15 cellular contexts compared by ENCODE assay signal in genomic region chr14:93082576-93083001, GRCh38. TPM values are rescaled to one million over a fixed set of nuclear protein-coding genes. Genes with fewer than 3 reads are reported as not detected.
DNase-seq lines count a peak whose midpoint lies in the region; ATAC-seq, FAIRE-seq and TF ChIP-seq lines count a peak whose summit lies in the region.
"Had no signal": no experiment of that assay in that cellular context is flagged by ENCODE, and none has a peak within 500 bp of the region (broad histone marks: within the 10 kb centered on the region; RNA-seq: fewer than 3 reads in every experiment).

No MANE protein-coding gene starts in this region.

- H3K4me3 Mint-ChIP-seq in memory B cell, result no peak overlapping the region

- H3K4me2 ChIP-seq in GM12878 (ENCODE audit: control insufficient read depth, insufficient read depth), result no peak overlapping the region

- TF ChIP-seq CTCF in GM12878 (IDR thresholded peaks at IDR 0.05 in 2 of 3, conservative IDR thresholded peaks at IDR 0.05 in 1 of 3; ENCODE audit: control insufficient read depth in 2 of 3, extremely low read depth in 1 of 3, insufficient read depth in 1 of 3, low read depth in 3 of 3, low read length in 3 of 3), result no peak
- no peak for TF ChIP-seq CTCF in uterus (IDR thresholded peaks at IDR 0.05)

- no peak overlapping the region for H2AFZ ChIP-seq in GM12878 (ENCODE audit: control insufficient read depth, low read depth, low read length)

- H3K27ac ChIP-seq in GM12878 (ENCODE audit: control insufficient read depth, insufficient read depth) (no peak overlapping the region), uterus (peak overlapping the region; percentile 34 to 46)
- H3K27ac ChIP-seq: colonic mucosa had no signal

- no peak overlapping the region for H3K4me3 ChIP-seq in GM12878
- no peak overlapping the region for H3K4me3 ChIP-seq in uterus
- H3K4me3 ChIP-seq: colonic mucosa, thyroid gland had no signal

- RAD21 ChIA-PET in GM12878 (lab: Charles Lee; ENCODE audit: unreplicated experiment), result interaction anchor here (2.1 kb wide), 1 partner anchor 31 kb away, joined by 11 read pairs; no protein-coding TSS in a partner anchor

- CTCF ChIA-PET in GM12878 (lab: Yijun Ruan, JAX), result interaction anchor here (2.1 to 2.9 kb wide), 2 partner anchors 10 to 30 kb away, joined by 8 to 16 read pairs; no protein-coding TSS in a partner anchor

- intact Hi-C loops in Right ventricle myocardium inferior (cut with DNase I) (no loop called here), cardiac septum (cut with DNase I) (no loop called here), GM12878 (cut with micrococcal nuclease; ENCODE audit: unreplicated experiment) (no loop called here), uterus (cut with DNase I; ENCODE audit: low total_unique reads) (no loop called here)

- no peak overlapping the region for H3K9ac ChIP-seq in GM12878 (ENCODE audit: control insufficient read depth, insufficient read depth, low read length)

- no peaks in the 10 kb centered on the region for H3K27me3 Mint-ChIP-seq in memory B cell

- H3K36me3 ChIP-seq in GM12878 (ENCODE audit: control insufficient read depth in 2 of 2, insufficient read depth in 2 of 2, low read length in 1 of 2) (peaks cover 0 to 5% of the 10 kb centered on the region in 2 experiments; a peak in 3 of 4 replicates), uterus (no peaks in the 10 kb centered on the region)
- H3K36me3 ChIP-seq: colonic mucosa, thyroid gland had no signal

- TF ChIP-seq EP300 in GM12878 (IDR thresholded peaks at IDR 0.05; ENCODE audit: borderline replicate concordance in 1 of 2, control insufficient read depth in 1 of 2, low read depth in 2 of 2, low read length in 2 of 2), result no peak

- no peaks in the 10 kb centered on the region for H3K27me3 ChIP-seq in GM12878 (replicated peaks in 1 of 2; ENCODE audit: control insufficient read depth in 2 of 2, insufficient read depth in 2 of 2, low read length in 1 of 2)
- H3K27me3 ChIP-seq in uterus, result no peaks in the 10 kb centered on the region
- H3K27me3 ChIP-seq: colonic mucosa, thyroid gland had no signal

- DNase-seq in Right ventricle myocardium inferior (ENCODE audit: missing footprints) (no peak), cardiac septum (ENCODE audit: low spot score) (no peak), GM12878 (ENCODE audit: low read depth, low spot score) (no peak), memory B cell (ENCODE audit: low spot score in 2 of 2) (no peak), uterus (no peak), EL (no peak), NCI-H524 treated with DMSO at 0.1 percent for 48 hours (lab: John Stamatoyannopoulos, UW) (no peak)
- DNase-seq: ACHN, colonic mucosa, kidney, NCI-H2081, NCI-H69, thyroid gland had no signal

- no peaks in the 10 kb centered on the region for H4K20me1 ChIP-seq in GM12878 (ENCODE audit: control insufficient read depth, insufficient read depth)

- no peaks in the 10 kb centered on the region for H3K9me3 ChIP-seq in GM12878 (replicated peaks; ENCODE audit: control insufficient read depth, insufficient read depth, low read length)
- no peaks in the 10 kb centered on the region for H3K9me3 ChIP-seq in uterus
- H3K9me3 ChIP-seq: colonic mucosa, thyroid gland had no signal

- TF ChIP-seq POLR2A in GM12878 (IDR thresholded peaks at IDR 0.05; ENCODE audit: low read depth, low read length), result no peak
- no peak for TF ChIP-seq POLR2A in uterus (IDR thresholded peaks at IDR 0.05)

- WGBS in GM12878 (ENCODE audit: insufficient coverage, insufficient replicate concordance, low lambda C conversion rate, missing lambda C conversion rate), result 90% methylated on average over 12 of the region's 12 CpGs

- no TSS peak for BruUV-seq in GM12878 (replicated peaks; lab: Mats Ljungman, UMichigan)

- POLR2A ChIA-PET in GM12878 (lab: Charles Lee), result no interaction called here

- H3K4me1 ChIP-seq in GM12878 (ENCODE audit: control insufficient read depth, insufficient read depth, low read length) (peaks cover 43% of the 10 kb centered on the region), uterus (peaks cover 5 to 7% of the 10 kb centered on the region in 2 donors)

- H3K36me3 Mint-ChIP-seq in memory B cell, result peaks cover 6% of the 10 kb centered on the region

- TF ChIP-seq RAD21 in GM12878 (IDR thresholded peaks at IDR 0.05; ENCODE audit: insufficient read depth, low read depth, low read length), result no peak

- H3K9me3 Mint-ChIP-seq in memory B cell, result no peaks in the 10 kb centered on the region

- H3K27ac Mint-ChIP-seq in memory B cell, result peak overlapping the region; percentile 92

- no peak for FAIRE-seq in GM12878 (lab: Jason Lieb, UNC)
- FAIRE-seq: H1, kidney had no signal

- H3K4me1 Mint-ChIP-seq in memory B cell, result peaks cover 50% of the 10 kb centered on the region

- in situ Hi-C loops in GM12878 (cut with MboI), result no loop called here

- H3K79me2 ChIP-seq in GM12878 (ENCODE audit: control insufficient read depth, insufficient read depth, low read length), result peaks cover 24% of the 10 kb centered on the region

- SMC1A ChIA-PET in GM12878 (lab: Charles Lee; ENCODE audit: uncharacterized antibody, unreplicated experiment), result interaction anchor here (0.8 to 1.8 kb wide), 2 partner anchors 11 to 30 kb away, joined by 3 to 8 read pairs; no protein-coding TSS in a partner anchor

- peak; percentile 18 for ATAC-seq in Right ventricle myocardium inferior
- no peak; the same call in 2 of the 3 replicates for ATAC-seq in GM12878
- ATAC-seq in memory B cell (ENCODE audit: low read depth), result peak; percentile 14
- no peak for ATAC-seq in GM18870 (IDR thresholded peaks at IDR 0.05; ENCODE audit: unreplicated experiment)

TF ChIP-seq in GM12878, 131 proteins besides CTCF, POLR2A, EP300 and RAD21:
- TF ChIP-seq USF1 (IDR thresholded peaks at IDR 0.05; ENCODE audit: borderline replicate concordance, extremely low read length, insufficient read depth, low read depth, low read length) (peak; percentile 26), EZH2 (IDR thresholded peaks at IDR 0.05; ENCODE audit: borderline replicate concordance, control insufficient read depth, low read depth, low read length) (no peak)

RNA-seq across cellular contexts. Expression of gene ITPK1, which starts 33.1 kb away (rescaled TPM):
- total RNA-seq in Right ventricle myocardium inferior (123 TPM), cardiac septum (77.1 TPM), GM12878 (2014; rRNA removed) (23.5 and 26.5 TPM in 2 replicates), GM12878 (2014; rRNA removed; fragmentation: Illumina TruSeq; extraction: Trizol) (15.9 and 21.9 TPM in 2 replicates), GM12878 (2021) (56.1 and 57.9 TPM in 2 replicates), uterus (10 to 100 TPM; 19.7 to 97.7 (median 26.5) TPM)
- total RNA-seq in GM12878 (2013; cell fraction: nucleolus; rRNA removed), result 27.6 and 44.1 TPM in 2 replicates
- 10.8 TPM for polyA plus RNA-seq in GM12878 (2011; ENCODE audit: low read depth)
- polyA plus RNA-seq in GM12878 (2011; rRNA removed) (33.3 and 73.2 TPM in 2 replicates), GM12878 (2014; fragmentation: Illumina TruSeq; extraction: Trizol) (21.9 and 36.4 TPM in 2 replicates), GM12878 (2014; fragmentation: Nextera tagmentation; extraction: Ambion mirVana) (1 to 10 TPM; 1.3 to 2.1 TPM), GM12878 (2014; rRNA removed) (36.2 and 36.3 TPM in 2 replicates), GM12878 (2016; fragmentation: Nextera tagmentation; extraction: Ambion mirVana) (10 to 100 TPM; 24.5 to 27.5 TPM)
- 73.7 and 83.9 TPM in 2 replicates for polyA plus RNA-seq in GM12878 (2011; cell fraction: cytosol; rRNA removed)
- polyA plus RNA-seq in GM12878 (2011; cell fraction: nucleus; rRNA removed), result 69.1 and 75.9 TPM in 2 replicates
- 22.0 and 26.6 TPM in 2 replicates for polyA plus RNA-seq in GM12878 (2012)
- polyA minus RNA-seq in GM12878 (2011; rRNA and poly(A)+ RNA removed), result 137 and 139 TPM in 2 replicates
- polyA minus RNA-seq in GM12878 (2011; cell fraction: cytosol; rRNA and poly(A)+ RNA removed), result 32.7 and 33.5 TPM in 2 replicates
- 38.8 and 49.5 TPM in 2 replicates for polyA minus RNA-seq in GM12878 (2011; cell fraction: nucleus; rRNA and poly(A)+ RNA removed)

Comparison
In these comparisons a context has a peak if more than half of its experiments do, and no peak if none do; other contexts are left out.
1. ATAC-seq: peak in Right ventricle myocardium inferior (single experiment) and memory B cell (single experiment); none in GM12878 (single experiment) and GM18870 (single experiment).